Comparison of ENCODE assay signal across 19 cellular contexts in the genomic region with DNA sequence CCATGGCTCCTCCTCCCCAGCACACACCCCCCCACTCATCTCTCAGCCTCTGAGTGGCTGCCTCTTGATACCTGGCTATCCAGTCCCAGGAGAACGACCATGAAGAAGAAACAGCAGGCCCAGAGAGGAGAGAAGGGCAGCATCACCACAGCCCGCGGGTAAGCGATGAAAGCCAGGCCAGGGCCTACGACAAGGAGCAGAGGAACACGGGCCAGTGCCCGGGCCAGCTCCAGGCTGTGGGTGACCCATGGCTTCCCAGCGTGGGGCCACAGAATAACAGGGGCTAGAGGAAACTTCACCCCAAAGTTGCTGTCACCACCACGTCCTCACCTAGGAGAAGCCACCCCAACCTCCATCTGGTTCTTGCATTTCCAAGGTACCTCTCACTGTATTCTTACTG. TPM values are rescaled to one million over a fixed set of nuclear protein-coding genes. Genes with fewer than 3 reads are reported as not detected.
DNase-seq lines count a peak whose midpoint lies in the region; ATAC-seq and TF ChIP-seq lines count a peak whose summit lies in the region.
"Had no signal": no experiment of that assay in that cellular context is flagged by ENCODE, and none has a peak within 500 bp of the region (broad histone marks: within the 10 kb centered on the region; RNA-seq: fewer than 3 reads in every experiment).

No MANE protein-coding gene starts in this region.

- no peak for TF ChIP-seq CTCF in heart right ventricle (IDR thresholded peaks at IDR 0.05)
- TF ChIP-seq CTCF in endodermal cell (conservative IDR thresholded peaks at IDR 0.05): no peak

- H3K9me3 ChIP-seq in heart right ventricle: no peaks in the 10 kb centered on the region
- H3K9me3 ChIP-seq in endodermal cell (ENCODE audit: control insufficient read depth, low read length): no peaks in the 10 kb centered on the region
- H3K9me3 ChIP-seq: BLaER1 treated with 17β-estradiol and CSF1 and Interleukin-3, amounts not matched to agents 10 nM and 100 nM had no signal

- H3K27me3 ChIP-seq in heart right ventricle (no peaks in the 10 kb centered on the region), endodermal cell (ENCODE audit: control insufficient read depth, insufficient read depth, low read length, poor library complexity, severe bottlenecking) (no peaks in the 10 kb centered on the region)
- H3K27me3 ChIP-seq: BLaER1 treated with 17β-estradiol and CSF1 and Interleukin-3, amounts not matched to agents 10 nM and 100 nM had no signal

- no peak overlapping the region for H3K4me3 ChIP-seq in heart right ventricle
- H3K4me3 ChIP-seq in endodermal cell (ENCODE audit: low read length): no peak overlapping the region
- H3K4me3 ChIP-seq: BLaER1 treated with 17β-estradiol and CSF1 and Interleukin-3, amounts not matched to agents 10 nM and 100 nM; GM23338 had no signal

- H3K9ac ChIP-seq in endodermal cell (ENCODE audit: extremely low read depth, low read length, poor library complexity, severe bottlenecking): no peak overlapping the region
- H3K9ac ChIP-seq: BLaER1 treated with 17β-estradiol and CSF1 and Interleukin-3, amounts not matched to agents 10 nM and 100 nM had no signal

- POLR2A ChIA-PET in HEK293T (lab: Yijun Ruan, JAX): no interaction called here

- H3K27ac Mint-ChIP-seq in endodermal cell: no peak overlapping the region
- H3K27ac Mint-ChIP-seq: B cell; CD8-positive, alpha-beta T cell; GM23338 had no signal

- H3K27ac ChIP-seq in heart right ventricle (no peak overlapping the region), endodermal cell (ENCODE audit: low read depth, low read length) (no peak overlapping the region)
- H3K27ac ChIP-seq: BLaER1 treated with 17β-estradiol and CSF1 and Interleukin-3, amounts not matched to agents 10 nM and 100 nM had no signal

- no peak for ATAC-seq in heart right ventricle
- no peak for ATAC-seq in sciatic nerve
- ATAC-seq: CD8-positive, alpha-beta T cell; GM23338; HCT116; HepG2 had no signal

- peaks cover 7% of the 10 kb centered on the region for H3K4me1 Mint-ChIP-seq in endodermal cell
- H3K4me1 Mint-ChIP-seq: B cell had no signal

- intact Hi-C loops in cardiac septum (cut with DNase I) (no loop called here), heart right ventricle (cut with DNase I) (no loop called here), sciatic nerve (cut with DNase I) (no loop called here)

- H3K4me3 Mint-ChIP-seq in endodermal cell: no peak overlapping the region
- H3K4me3 Mint-ChIP-seq: B cell; CD8-positive, alpha-beta T cell; GM23338 had no signal

- no peaks in the 10 kb centered on the region for H3K36me3 ChIP-seq in heart right ventricle
- no peaks in the 10 kb centered on the region for H3K36me3 ChIP-seq in endodermal cell (ENCODE audit: control insufficient read depth, insufficient read depth, low read length)
- H3K36me3 ChIP-seq: BLaER1 treated with 17β-estradiol and CSF1 and Interleukin-3, amounts not matched to agents 10 nM and 100 nM had no signal

- H3K36me3 Mint-ChIP-seq in endodermal cell (ENCODE audit: low read depth): no peaks in the 10 kb centered on the region
- H3K36me3 Mint-ChIP-seq: CD8-positive, alpha-beta T cell had no signal

- peaks cover 16% of the 10 kb centered on the region for H3K27me3 Mint-ChIP-seq in endodermal cell (ENCODE audit: insufficient read depth)

- CTCF ChIA-PET in HEK293T (lab: Yijun Ruan, JAX): no interaction called here

- 90 to 91% methylated on average over 9 of the region's 9 CpGs for WGBS in heart right ventricle, 2 donors
- 89 to 90% methylated on average over 3 to 9 of the region's 9 CpGs for WGBS in endodermal cell (ENCODE audit: insufficient coverage in 1 of 2, insufficient read length in 1 of 2), 2 experiments

- no peaks in the 10 kb centered on the region for H3K9me3 Mint-ChIP-seq in endodermal cell
- H3K9me3 Mint-ChIP-seq: CD8-positive, alpha-beta T cell; GM23338 had no signal

- H3K4me1 ChIP-seq in heart right ventricle (peaks cover 0 to 7% (median 0%) of the 10 kb centered on the region in 9 donors), endodermal cell (ENCODE audit: control insufficient read depth, insufficient read depth, low read length) (no peaks in the 10 kb centered on the region)

- peak; percentile 36 for DNase-seq in cardiac septum (ENCODE audit: low spot score)
- DNase-seq in heart right ventricle: no peak
- peak; percentile 31 for DNase-seq in endodermal cell
- DNase-seq in sciatic nerve (ENCODE audit: low spot score): peak; percentile 28
- DNase-seq in NCI-H2196 treated with DMSO at 0.1 percent for 48 hours (lab: John Stamatoyannopoulos, UW; ENCODE audit: unreplicated experiment): no peak
- no peak for DNase-seq in HEK293T (ENCODE audit: extremely low spot score)
- DNase-seq in germinal center (ENCODE audit: low spot score): no peak
- DNase-seq: 8988T; Calu3; CD8-positive, alpha-beta T cell; DMS79 treated with DMSO at 0.1 percent for 48 hours; GF-D8 had no signal

TF ChIP-seq in HEK293T, 16 proteins besides CTCF, POLR2A, EP300 and RAD21:
- no peak for TF ChIP-seq FOXK2 (IDR thresholded peaks at IDR 0.05)
- no peak for TF ChIP-seq SP1 (IDR thresholded peaks at IDR 0.05)
- no peak for TF ChIP-seq ZNF384 (IDR thresholded peaks at IDR 0.05)
- TF ChIP-seq FOXM1 (IDR thresholded peaks at IDR 0.05; ENCODE audit: borderline replicate concordance): no peak
- TF ChIP-seq CTBP1 (IDR thresholded peaks at IDR 0.05; ENCODE audit: borderline replicate concordance): no peak
- no peak for TF ChIP-seq NFRKB (IDR thresholded peaks at IDR 0.05)
- TF ChIP-seq, protein P1, sequence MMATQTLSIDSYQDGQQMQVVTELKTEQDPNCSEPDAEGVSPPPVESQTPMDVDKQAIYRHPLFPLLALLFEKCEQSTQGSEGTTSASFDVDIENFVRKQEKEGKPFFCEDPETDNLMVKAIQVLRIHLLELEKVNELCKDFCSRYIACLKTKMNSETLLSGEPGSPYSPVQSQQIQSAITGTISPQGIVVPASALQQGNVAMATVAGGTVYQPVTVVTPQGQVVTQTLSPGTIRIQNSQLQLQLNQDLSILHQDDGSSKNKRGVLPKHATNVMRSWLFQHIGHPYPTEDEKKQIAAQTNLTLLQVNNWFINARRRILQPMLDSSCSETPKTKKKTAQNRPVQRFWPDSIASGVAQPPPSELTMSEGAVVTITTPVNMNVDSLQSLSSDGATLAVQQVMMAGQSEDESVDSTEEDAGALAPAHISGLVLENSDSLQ (IDR thresholded peaks at IDR 0.05): no peak
- TF ChIP-seq LEF1 (IDR thresholded peaks at IDR 0.05; ENCODE audit: borderline replicate concordance): no peak
- no peak for TF ChIP-seq FOXA1 (IDR thresholded peaks at IDR 0.05)
- no peak for TF ChIP-seq ELF4 (IDR thresholded peaks at IDR 0.05)
- TF ChIP-seq ARNT (IDR thresholded peaks at IDR 0.05): no peak
- no peak for TF ChIP-seq TARDBP (IDR thresholded peaks at IDR 0.05)
- TF ChIP-seq HDGF (IDR thresholded peaks at IDR 0.05; ENCODE audit: borderline replicate concordance): no peak

RNA-seq across cellular contexts. Expression of a gene that starts 10.4 kb away (rescaled TPM):
- total RNA-seq in cardiac septum (2.7 TPM), heart right ventricle (1 to 10 TPM in 5 of 10 donors, under 1 TPM in 5; 0.49 to 1.4 (median 0.98) TPM), endodermal cell (1 to 10 TPM in 1 of 2 donors, under 1 TPM in 1; 0.58 to 1.3 TPM), sciatic nerve (0.40 TPM)
- polyA plus RNA-seq in heart right ventricle: under 1 TPM; 0.14 to 0.44 TPM
- polyA plus RNA-seq in endodermal cell (2013, experiment 1 of 2): 0.43 TPM
- not detected for polyA plus RNA-seq in endodermal cell (2013, experiment 2 of 2)
- total RNA-seq: A673; B cell; CD8-positive, alpha-beta T cell had no signal
- polyA plus RNA-seq: GM23338 had no signal

RNA-seq across cellular contexts. Expression of a gene that starts 38.3 kb away (rescaled TPM):
- 6.1 TPM for total RNA-seq in cardiac septum
- 1 to 10 TPM; 1.5 to 6.1 (median 3.2) TPM for total RNA-seq in heart right ventricle
- polyA plus RNA-seq in heart right ventricle: 1 to 10 TPM in 1 of 2 donors, under 1 TPM in 1; 0.87 to 5.6 TPM
- total RNA-seq in endodermal cell: 1 to 10 TPM; 1.1 to 2.4 TPM
- not detected for polyA plus RNA-seq in endodermal cell (2013, experiment 1 of 2)
- polyA plus RNA-seq in endodermal cell (2013, experiment 2 of 2): not detected
- 0.85 TPM for total RNA-seq in sciatic nerve
- total RNA-seq: A673; CD8-positive, alpha-beta T cell; GM23338 had no signal
- polyA plus RNA-seq: AG04450, GM23338 had no signal

Comparison
In these comparisons a context has a peak if more than half of its experiments do, and no peak if none do; other contexts are left out.
1. DNase-seq: peak in cardiac septum (single experiment), endodermal cell (single experiment) and sciatic nerve (single experiment); none in heart right ventricle (0 of 2), NCI-H2196 treated with DMSO at 0.1 percent for 48 hours (single experiment), HEK293T (single experiment) and germinal center (single experiment).